In the genomic region with DNA sequence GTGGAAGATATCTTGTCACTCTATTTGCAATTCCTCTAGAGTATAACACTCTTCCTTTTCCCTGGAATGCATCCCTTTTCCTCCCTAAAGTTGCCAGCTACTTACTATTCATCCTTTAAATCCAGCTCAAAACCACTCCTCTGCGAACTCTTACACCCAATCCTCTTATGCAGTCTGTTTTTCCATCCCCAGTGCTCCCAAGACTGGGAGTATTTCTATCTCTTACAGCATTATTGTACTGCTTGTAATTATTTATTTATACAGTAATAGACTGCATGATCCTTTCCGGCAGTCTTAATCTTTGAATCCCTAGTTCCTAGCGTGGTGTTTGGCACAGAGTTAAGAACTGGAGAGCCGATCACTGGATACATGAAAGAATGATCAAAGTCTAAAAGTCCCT, we compare ENCODE assay signal across 13 cellular contexts.
"Had no signal": no experiment of that assay in that cellular context is flagged by ENCODE, and none has a peak within 500 bp of the region (broad histone marks: within the 10 kb centered on the region; RNA-seq: fewer than 3 reads in every experiment).

No MANE protein-coding gene starts in this region.

- ATAC-seq: mucosa of descending colon; stimulated activated naive CD8-positive, alpha-beta T cell treated with anti-CD3 and anti-CD28 coated beads, Interleukin-15, Interleukin-2, amounts not matched to agents 100 U/mL and 50 U/mL, for 24 hours; WTC11 had no signal

- H3K27ac Mint-ChIP-seq: activated CD4-positive, alpha-beta T cell treated with anti-CD3 and anti-CD28 coated beads, Interleukin-2, amount 10 ng/mL, durations not matched to agents 24 days and 14 days; WTC11 had no signal

- H3K36me3 ChIP-seq: ovary had no signal

- FAIRE-seq: urothelium cell line had no signal

- H3K27me3 ChIP-seq: ovary, testis had no signal

- H3K9me3 ChIP-seq: mucosa of descending colon, ovary, testis had no signal

- H3K9me3 Mint-ChIP-seq: activated CD4-positive, alpha-beta T cell treated with anti-CD3 and anti-CD28 coated beads, Interleukin-2, amount 10 ng/mL, durations not matched to agents 24 days and 14 days; WTC11 had no signal

- H3K4me3 ChIP-seq: coronary artery, mucosa of descending colon, ovary, testis had no signal

- DNase-seq: activated CD4-positive, alpha-beta T cell treated with anti-CD3 and anti-CD28 coated beads, Interleukin-2, amount 10 ng/mL, durations not matched to agents 24 days and 14 days; activated naive CD4-positive, alpha-beta T cell treated with Interleukin-2 at 50 U/mL for 16 hours; caudate nucleus; effector CD8-positive, alpha-beta T cell; mucosa of descending colon; ovary; stimulated activated CD4-positive, alpha-beta T cell treated with anti-CD3 and anti-CD28 coated beads, Interleukin-4, amount 100 ng/mL, for 1 hour; stimulated activated CD8-positive, alpha-beta memory T cell treated with anti-CD3 and anti-CD28 coated beads, Interleukin-4, amount 100 ng/mL, for 48 hours; stimulated activated naive CD8-positive, alpha-beta T cell treated with anti-CD3 and anti-CD28 coated beads, Interleukin-15, Interleukin-2, amounts not matched to agents 100 U/mL and 50 U/mL, for 24 hours; testis had no signal

- H3K4me3 Mint-ChIP-seq: activated CD4-positive, alpha-beta T cell treated with anti-CD3 and anti-CD28 coated beads, Interleukin-2, amount 10 ng/mL, durations not matched to agents 24 days and 14 days; WTC11 had no signal

- H3K36me3 Mint-ChIP-seq: WTC11 had no signal

- H3K27ac ChIP-seq: coronary artery, ovary, testis had no signal
